ENCODE assay signal across 29 cellular contexts in the genomic region with DNA sequence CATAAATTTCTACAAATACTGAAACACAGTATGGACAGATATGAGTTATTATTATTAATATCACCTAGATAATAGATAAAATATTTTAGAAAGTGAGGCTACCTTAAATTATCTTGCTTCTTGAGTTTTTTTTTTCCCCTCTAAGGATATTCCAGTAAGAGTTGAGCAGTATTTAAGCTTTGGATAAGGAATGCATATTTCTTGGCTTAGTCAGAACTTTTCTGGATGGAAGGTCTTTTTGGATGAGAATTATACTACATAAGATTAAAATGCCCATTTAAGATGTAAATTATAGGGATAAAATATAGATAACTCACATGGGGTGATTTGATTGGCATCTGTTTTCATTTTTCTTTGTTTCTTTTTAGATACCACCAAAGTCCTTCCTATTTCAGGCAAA. TPM values are rescaled to one million over a fixed set of nuclear protein-coding genes. Genes with fewer than 3 reads are reported as not detected.
DNase-seq lines count a peak whose midpoint lies in the region; ATAC-seq and TF ChIP-seq lines count a peak whose summit lies in the region.
"Had no signal": no experiment of that assay in that cellular context is flagged by ENCODE, and none has a peak within 500 bp of the region (broad histone marks: within the 10 kb centered on the region; RNA-seq: fewer than 3 reads in every experiment).

No MANE protein-coding gene starts in this region.

- no peaks in the 10 kb centered on the region for H3K4me1 Mint-ChIP-seq in H9
- H3K4me1 Mint-ChIP-seq: activated naive CD8-positive, alpha-beta T cell treated with anti-CD3 and anti-CD28 coated beads, Interleukin-2, amount 50 U/mL, for 24 hours; immature natural killer cell; nephron; stimulated activated effector memory CD8-positive, alpha-beta T cell treated with anti-CD3 and anti-CD28 coated beads, Interleukin-12 subunit alpha, Interleukin-12 subunit beta, amount 100 ng/mL, for 72 hours had no signal

- H3K18ac ChIP-seq in H9 (ENCODE audit: insufficient read length, low read depth, low read length), result no peak overlapping the region

- no peak overlapping the region for H3T11ph ChIP-seq in H9 (ENCODE audit: low read length)

- H4K5ac ChIP-seq in H9 (ENCODE audit: insufficient read length, low read depth, low read length), result no peak overlapping the region

- H3K4me3 Mint-ChIP-seq in H9, result no peak overlapping the region
- H3K4me3 Mint-ChIP-seq: activated naive CD8-positive, alpha-beta T cell treated with anti-CD3 and anti-CD28 coated beads, Interleukin-2, amount 50 U/mL, for 24 hours; immature natural killer cell; nephron; stimulated activated effector memory CD8-positive, alpha-beta T cell treated with anti-CD3 and anti-CD28 coated beads, Interleukin-12 subunit alpha, Interleukin-12 subunit beta, amount 100 ng/mL, for 72 hours had no signal

- no peak overlapping the region for H2BK15ac ChIP-seq in H9 (ENCODE audit: low read depth, low read length)

- DNase-seq in EH (ENCODE audit: low read depth) (peak; percentile 67), NCI-H226 (peak; percentile 54), choroid plexus epithelial cell (ENCODE audit: low read depth) (peak; percentile 55), renal cortical epithelial cell (ENCODE audit: low read depth) (peak; percentile 9), NCI-H524 (lab: John Stamatoyannopoulos, UW) (no peak), H9 (no peak)
- DNase-seq in central memory CD4-positive, alpha-beta T cell, result no peak
- DNase-seq: ACHN; activated CD4-positive, alpha-beta T cell treated with anti-CD3 and anti-CD28 coated beads, Interleukin-2, amount 50 U/mL, for 48 hours; activated CD4-positive, CD25-positive, alpha-beta regulatory T cell treated with anti-CD3 and anti-CD28 coated beads, Interleukin-2, amount 50 U/mL, for 72 hours; activated naive CD4-positive, alpha-beta T cell; activated naive CD8-positive, alpha-beta T cell treated with anti-CD3 and anti-CD28 coated beads, Interleukin-2, amount 50 U/mL, for 24 hours; Caco-2; effector memory CD4-positive, alpha-beta T cell; immature natural killer cell; KBM-7; left colon; mammary epithelial cell; NCI-H1417; NCI-H2081; NCI-H2227 treated with DMSO at 0.1 percent for 48 hours; psoas muscle; SIG-M5 had no signal

- no peak overlapping the region for H3K4ac ChIP-seq in H9 (ENCODE audit: low read depth, low read length)

- no peak overlapping the region for H3K9ac ChIP-seq in H9 (ENCODE audit: extremely low read depth, insufficient read length, low read length)

- H3K79me2 ChIP-seq in H9 (ENCODE audit: insufficient read depth, low read length), result no peaks in the 10 kb centered on the region
- H3K79me2 ChIP-seq: hepatocyte had no signal

- no peak overlapping the region for H3K27ac ChIP-seq in H9 (ENCODE audit: insufficient read length, low read depth, low read length)
- H3K27ac ChIP-seq: C4-2B, epithelial cell of prostate, hepatocyte, psoas muscle had no signal

- no peaks in the 10 kb centered on the region for H3K27me3 Mint-ChIP-seq in H9 (ENCODE audit: low read depth)
- H3K27me3 Mint-ChIP-seq: activated naive CD8-positive, alpha-beta T cell treated with anti-CD3 and anti-CD28 coated beads, Interleukin-2, amount 50 U/mL, for 24 hours had no signal

- no peak overlapping the region for H3K56ac ChIP-seq in H9 (ENCODE audit: insufficient read length, low read depth, low read length)

- H2AFZ ChIP-seq in H9 (ENCODE audit: low read length), result no peak overlapping the region
- H2AFZ ChIP-seq: hepatocyte had no signal

- H4K8ac ChIP-seq in H9 (replicated peaks; ENCODE audit: insufficient read length, low read depth, low read length), result no peak overlapping the region

- H3K4me2 ChIP-seq in H9 (ENCODE audit: insufficient read depth, insufficient read length, low read length), result no peak overlapping the region
- H3K4me2 ChIP-seq: hepatocyte had no signal

- H3K23ac ChIP-seq in H9 (ENCODE audit: insufficient read length, low read depth, low read length), result no peak overlapping the region

- H3K14ac ChIP-seq in H9 (ENCODE audit: insufficient read depth, low read length), result no peak overlapping the region

- no peaks in the 10 kb centered on the region for H4K20me1 ChIP-seq in H9 (ENCODE audit: control insufficient read depth, insufficient read depth, insufficient read length)

- no peak overlapping the region for H2BK20ac ChIP-seq in H9 (ENCODE audit: low read depth, low read length, poor library complexity, severe bottlenecking)

- H3K79me1 ChIP-seq in H9 (ENCODE audit: insufficient read depth, low read depth, low read length, poor library complexity, severe bottlenecking), result no peaks in the 10 kb centered on the region

- H3K27me3 ChIP-seq in H9 (ENCODE audit: insufficient read depth, low read length), result no peaks in the 10 kb centered on the region
- H3K27me3 ChIP-seq: hepatocyte had no signal

- H3K4me1 ChIP-seq in H9 (ENCODE audit: insufficient read depth, low read length), result no peaks in the 10 kb centered on the region
- H3K4me1 ChIP-seq: Caco-2, psoas muscle had no signal

- TF ChIP-seq CTCF in choroid plexus epithelial cell (conservative IDR thresholded peaks at IDR 0.05; ENCODE audit: low read depth, low read length), result no peak
- TF ChIP-seq CTCF in H9 (conservative IDR thresholded peaks at IDR 0.05), result no peak

- ATAC-seq in GM19463 (IDR thresholded peaks at IDR 0.05; ENCODE audit: unreplicated experiment), result no peak
- ATAC-seq: activated naive CD8-positive, alpha-beta T cell treated with anti-CD3 and anti-CD28 coated beads, Interleukin-2, amount 50 U/mL, for 24 hours; left colon; psoas muscle; stimulated activated effector memory CD8-positive, alpha-beta T cell treated with anti-CD3 and anti-CD28 coated beads, Interleukin-12 subunit alpha, Interleukin-12 subunit beta, amount 100 ng/mL, for 72 hours had no signal

- H3K4me3 ChIP-seq in choroid plexus epithelial cell (ENCODE audit: low read depth, low read length), result no peak overlapping the region
- H3K4me3 ChIP-seq: hepatocyte, psoas muscle had no signal

- no peaks in the 10 kb centered on the region for H3K36me3 Mint-ChIP-seq in H9 (ENCODE audit: insufficient read depth in 1 of 3, low read depth in 3 of 3)
- H3K36me3 Mint-ChIP-seq: immature natural killer cell; stimulated activated effector memory CD8-positive, alpha-beta T cell treated with anti-CD3 and anti-CD28 coated beads, Interleukin-12 subunit alpha, Interleukin-12 subunit beta, amount 100 ng/mL, for 72 hours had no signal

- H3K23me2 ChIP-seq in H9 (ENCODE audit: insufficient read length, low read depth, low read length, poor library complexity, severe bottlenecking), result no peaks in the 10 kb centered on the region

- H2BK12ac ChIP-seq in H9 (ENCODE audit: insufficient read length, low read depth, low read length), result no peak overlapping the region

- no peak overlapping the region for H3K27ac Mint-ChIP-seq in H9
- H3K27ac Mint-ChIP-seq: activated naive CD8-positive, alpha-beta T cell treated with anti-CD3 and anti-CD28 coated beads, Interleukin-2, amount 50 U/mL, for 24 hours; immature natural killer cell; nephron; stimulated activated effector memory CD8-positive, alpha-beta T cell treated with anti-CD3 and anti-CD28 coated beads, Interleukin-12 subunit alpha, Interleukin-12 subunit beta, amount 100 ng/mL, for 72 hours had no signal

- H4K91ac ChIP-seq in H9 (ENCODE audit: insufficient read length, low read depth, low read length), result no peak overlapping the region

- no peaks in the 10 kb centered on the region for H3K9me3 ChIP-seq in H9 (ENCODE audit: control insufficient read depth, low read depth, low read length)
- H3K9me3 ChIP-seq: Caco-2, psoas muscle had no signal

- H2BK5ac ChIP-seq in H9 (ENCODE audit: insufficient read length, low read length), result no peak overlapping the region

- no peaks in the 10 kb centered on the region for H3K9me3 Mint-ChIP-seq in H9
- H3K9me3 Mint-ChIP-seq: activated naive CD8-positive, alpha-beta T cell treated with anti-CD3 and anti-CD28 coated beads, Interleukin-2, amount 50 U/mL, for 24 hours; stimulated activated effector memory CD8-positive, alpha-beta T cell treated with anti-CD3 and anti-CD28 coated beads, Interleukin-12 subunit alpha, Interleukin-12 subunit beta, amount 100 ng/mL, for 72 hours had no signal

- H2BK120ac ChIP-seq in H9 (ENCODE audit: low read depth, low read length, poor library complexity, severe bottlenecking), result no peak overlapping the region

- no peak overlapping the region for H2AK5ac ChIP-seq in H9 (ENCODE audit: insufficient read length, low read length)

RNA-seq across cellular contexts. Expression of a gene that starts 16.7 kb away (rescaled TPM):
- total RNA-seq in renal cortical epithelial cell, result 0.45 and 0.52 TPM in 2 replicates
- 3.7 and 4.2 TPM in 2 replicates for total RNA-seq in H9 (2021)

Comparison
In these comparisons a context has a peak if more than half of its experiments do, and no peak if none do; other contexts are left out.
1. DNase-seq: peak in EH (single experiment), NCI-H226 (single experiment), choroid plexus epithelial cell (single experiment) and renal cortical epithelial cell (single experiment); none in central memory CD4-positive, alpha-beta T cell (single experiment), NCI-H524 (0 of 2) and H9 (single experiment).